38 cellular contexts compared by ENCODE assay signal in the genomic region with DNA sequence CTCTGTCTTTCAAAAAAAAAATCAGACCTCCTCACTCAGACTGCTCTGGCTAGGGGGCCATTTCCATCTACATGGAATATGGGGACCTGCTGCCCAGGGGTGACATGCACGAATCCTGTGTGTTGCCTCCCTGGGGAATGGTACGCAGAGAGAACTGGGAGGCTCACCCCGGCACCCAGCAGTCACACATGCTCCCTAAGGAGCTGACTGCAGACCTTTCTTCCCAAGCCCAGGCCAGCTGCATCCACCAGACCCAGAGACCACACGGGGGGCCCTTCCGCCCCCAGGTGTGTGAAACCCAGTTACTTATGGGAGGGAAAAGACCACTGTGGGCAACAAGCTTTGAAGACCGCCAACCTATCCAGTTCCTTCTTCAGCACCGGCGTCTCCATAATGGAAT. TPM values are rescaled to one million over a fixed set of nuclear protein-coding genes. Genes with fewer than 3 reads are reported as not detected.
"Had no signal": no experiment of that assay in that cellular context is flagged by ENCODE, and none has a peak within 500 bp of the region (broad histone marks: within the 10 kb centered on the region; RNA-seq: fewer than 3 reads in every experiment).

No MANE protein-coding gene starts in this region.

- H3K27me3 ChIP-seq: MG63 had no signal

- H3K9ac ChIP-seq: KMS-11 had no signal

- H3K4me3 ChIP-seq: MG63 had no signal

- H3K27ac ChIP-seq: KMS-11 had no signal

- DNase-seq: Karpas-422, Kasumi-1, MG63, MM.1S, MV-4-11, NCI-H1048, NCI-H1092, NCI-H1092 treated with DMSO at 0.1 percent for 48 hours, NCI-H1105, NCI-H1105 treated with DMSO at 0.1 percent for 48 hours, NCI-H1417, NCI-H1417 treated with DMSO at 0.1 percent for 48 hours, NCI-H1436, NCI-H1436 treated with DMSO at 0.1 percent for 48 hours, NCI-H146, NCI-H1694, NCI-H1694 treated with DMSO at 0.1 percent for 48 hours, NCI-H187, NCI-H187 treated with DMSO at 0.1 percent for 48 hours, NCI-H1930, NCI-H2029, NCI-H2029 treated with DMSO at 0.1 percent for 48 hours, NCI-H2081, NCI-H2081 treated with DMSO at 0.1 percent for 48 hours, NCI-H2107, NCI-H2171, NCI-H2171 treated with DMSO at 0.1 percent for 48 hours, NCI-H2227 treated with DMSO at 0.1 percent for 48 hours, NCI-H226, NCI-H345, NCI-H446, NCI-H446 treated with DMSO at 0.1 percent for 48 hours, NCI-H510A had no signal

- H3K9me3 ChIP-seq: MG63 had no signal

- H3K4me2 ChIP-seq: KMS-11 had no signal

RNA-seq across cellular contexts. Expression of a gene that starts 7.2 kb away (rescaled TPM):
- total RNA-seq: LHCN-M2, M059J, MCF 10A, NCI-H460 had no signal
